ENCODE assay signal across 28 cellular contexts in the genomic region with DNA sequence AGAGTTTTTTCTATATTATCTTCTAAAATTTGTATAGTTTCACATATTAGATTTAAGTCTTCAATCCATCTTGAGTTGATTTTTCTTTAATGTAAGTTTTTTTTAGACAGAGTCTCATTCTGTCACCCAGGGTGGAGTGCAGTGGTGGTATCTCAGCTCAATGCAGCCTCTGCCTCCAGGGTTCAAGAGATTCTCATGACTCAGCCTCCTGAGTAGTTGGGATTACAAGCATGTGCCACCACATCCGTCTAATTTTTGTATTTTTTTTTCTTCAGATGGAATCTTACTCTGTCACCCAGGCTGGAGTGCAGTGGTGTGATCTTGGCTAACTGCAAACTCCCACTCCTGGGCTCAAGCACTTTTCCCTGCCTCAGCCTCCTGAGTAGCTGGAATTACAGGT.
"Had no signal": no experiment of that assay in that cellular context is flagged by ENCODE, and none has a peak within 500 bp of the region (broad histone marks: within the 10 kb centered on the region; RNA-seq: fewer than 3 reads in every experiment).

No MANE protein-coding gene starts in this region.

- H3K27ac Mint-ChIP-seq: naive thymus-derived CD8-positive, alpha-beta T cell; nephron; stimulated activated naive B cell treated with anti-CD40 and anti-IgM and Interleukin-4, amounts not matched to agents 10 μg/mL and 1 μg/mL and 100 μg/mL, for 72 hours; type B pancreatic cell had no signal

- H3K36me3 Mint-ChIP-seq: naive thymus-derived CD8-positive, alpha-beta T cell; stimulated activated naive B cell treated with anti-CD40 and anti-IgM and Interleukin-4, amounts not matched to agents 10 μg/mL and 1 μg/mL and 100 μg/mL, for 72 hours; type B pancreatic cell had no signal

- H3K27ac ChIP-seq: lower lobe of right lung, pancreas, prostate gland, skin epidermis, stomach, suprapubic skin, thoracic aorta, tibial artery, uterus had no signal

- H3K36me3 ChIP-seq: lower lobe of right lung, pancreas, prostate gland, suprapubic skin, thoracic aorta, tibial artery, uterus had no signal

- DNase-seq: hippocampal formation; kidney glomerular epithelial cell; left cardiac atrium; lower lobe of right lung; mammary epithelial cell; mesenchymal stem cell; nucleus accumbens; pancreas; posterior cingulate gyrus; retina; right cardiac atrium; stimulated activated CD4-positive, alpha-beta T cell treated with anti-CD3 and anti-CD28 coated beads, Interleukin-12 subunit alpha, Interleukin-12 subunit beta, amount 100 ng/mL, for 4 hours; stimulated activated CD4-positive, alpha-beta T cell treated with anti-CD3 and anti-CD28 coated beads, Interleukin-15, amount 100 ng/mL, for 24 hours; stimulated activated CD4-positive, alpha-beta T cell treated with anti-CD3 and anti-CD28 coated beads, Interleukin-2, amount 100 ng/mL, for 24 hours; stimulated activated CD4-positive, alpha-beta T cell treated with anti-CD3 and anti-CD28 coated beads, Interleukin-4, amount 100 ng/mL, for 1 hour; stimulated activated naive B cell treated with anti-CD40 and anti-IgM and Interleukin-4, amounts not matched to agents 10 μg/mL and 1 μg/mL and 100 μg/mL, for 72 hours; stimulated activated naive CD8-positive, alpha-beta T cell treated with anti-CD3 and anti-CD28 coated beads, Interleukin-15, Interleukin-2, amounts not matched to agents 100 U/mL and 50 U/mL, for 24 hours; stomach; tibial artery; uterus had no signal

- H3K4me1 ChIP-seq: lower lobe of right lung, pancreas, prostate gland, stomach, suprapubic skin, tibial artery, uterus had no signal

- H3K4me3 Mint-ChIP-seq: naive thymus-derived CD8-positive, alpha-beta T cell; nephron; neural crest cell; stimulated activated naive B cell treated with anti-CD40 and anti-IgM and Interleukin-4, amounts not matched to agents 10 μg/mL and 1 μg/mL and 100 μg/mL, for 72 hours; type B pancreatic cell had no signal

- H3K9me3 Mint-ChIP-seq: naive thymus-derived CD8-positive, alpha-beta T cell; nephron; stimulated activated naive B cell treated with anti-CD40 and anti-IgM and Interleukin-4, amounts not matched to agents 10 μg/mL and 1 μg/mL and 100 μg/mL, for 72 hours; type B pancreatic cell had no signal

- H3K4me3 ChIP-seq: lower lobe of right lung, pancreas, prostate gland, skin epidermis, stomach, suprapubic skin, thoracic aorta, tibial artery, uterus had no signal

- H3K9me3 ChIP-seq: lower lobe of right lung, pancreas, prostate gland, stomach, suprapubic skin, thoracic aorta, tibial artery, uterus had no signal

- H3K27me3 ChIP-seq: pancreas, stomach, suprapubic skin, tibial artery, uterus had no signal

- H3K4me1 Mint-ChIP-seq: nephron; neural crest cell; stimulated activated naive B cell treated with anti-CD40 and anti-IgM and Interleukin-4, amounts not matched to agents 10 μg/mL and 1 μg/mL and 100 μg/mL, for 72 hours had no signal

- H3K27me3 Mint-ChIP-seq: naive thymus-derived CD8-positive, alpha-beta T cell; type B pancreatic cell had no signal
